ENCODE assay signal across 12 cellular contexts in genomic region chr3:10437995-10438901, GRCh38.
A peak's percentile ranks its signal among the peaks of the same experiment; 100 is the strongest.
DNase-seq lines count a peak whose midpoint lies in the region; ATAC-seq and TF ChIP-seq lines count a peak whose summit lies in the region.
"Had no signal": no experiment of that assay in that cellular context is flagged by ENCODE, and none has a peak within 500 bp of the region (broad histone marks: within the 10 kb centered on the region; RNA-seq: fewer than 3 reads in every experiment).

No MANE protein-coding gene starts in this region.

- TF ChIP-seq CTCF in fibroblast of pulmonary artery (IDR thresholded peaks at IDR 0.05; ENCODE audit: low read length, missing control alignments) (no peak), endothelial cell (IDR thresholded peaks at IDR 0.05; ENCODE audit: unreplicated experiment) (no peak)

- H3K27me3 Mint-ChIP-seq in activated CD8-positive, alpha-beta memory T cell treated with anti-CD3 and anti-CD28 coated beads, Interleukin-2, amount 10 ng/mL, durations not matched to agents 7 days and 5 days = no peaks in the 10 kb centered on the region
- no peaks in the 10 kb centered on the region for H3K27me3 Mint-ChIP-seq in stimulated activated memory B cell treated with anti-CD40 and anti-IgM and Interleukin-4, amounts not matched to agents 10 μg/mL and 1 μg/mL and 100 μg/mL, for 72 hours
- peaks cover 3% of the 10 kb centered on the region for H3K27me3 Mint-ChIP-seq in endothelial cell (ENCODE audit: unreplicated experiment)

- peak overlapping the region; percentile 72 for H3K27ac Mint-ChIP-seq in activated CD8-positive, alpha-beta memory T cell treated with anti-CD3 and anti-CD28 coated beads, Interleukin-2, amount 10 ng/mL, durations not matched to agents 7 days and 5 days
- H3K27ac Mint-ChIP-seq in stimulated activated memory B cell treated with anti-CD40 and anti-IgM and Interleukin-4, amounts not matched to agents 10 μg/mL and 1 μg/mL and 100 μg/mL, for 72 hours = peak overlapping the region; percentile 58
- H3K27ac Mint-ChIP-seq in endothelial cell (ENCODE audit: unreplicated experiment) = no peak overlapping the region
- H3K27ac Mint-ChIP-seq: CD14-positive monocyte had no signal

- H3K36me3 Mint-ChIP-seq in activated CD8-positive, alpha-beta memory T cell treated with anti-CD3 and anti-CD28 coated beads, Interleukin-2, amount 10 ng/mL, durations not matched to agents 7 days and 5 days = no peaks in the 10 kb centered on the region
- H3K36me3 Mint-ChIP-seq in stimulated activated memory B cell treated with anti-CD40 and anti-IgM and Interleukin-4, amounts not matched to agents 10 μg/mL and 1 μg/mL and 100 μg/mL, for 72 hours = no peaks in the 10 kb centered on the region
- no peaks in the 10 kb centered on the region for H3K36me3 Mint-ChIP-seq in endothelial cell (ENCODE audit: low read depth, unreplicated experiment)
- H3K36me3 Mint-ChIP-seq: CD14-positive monocyte had no signal

- no peak for DNase-seq in activated CD8-positive, alpha-beta memory T cell treated with anti-CD3 and anti-CD28 coated beads, Interleukin-2, amount 10 ng/mL, durations not matched to agents 7 days and 5 days
- no peak for DNase-seq in activated CD8-positive, alpha-beta memory T cell treated with anti-CD3 and anti-CD28 coated beads, Interleukin-2, amount 50 U/mL, for 48 hours
- peak; percentile 90 for DNase-seq in SIG-M5 treated with dmso at 0.1 percent for 504 hours (lab: John Stamatoyannopoulos, UW; ENCODE audit: unreplicated experiment)
- peak; percentile 15 for DNase-seq in fibroblast of pulmonary artery (ENCODE audit: low read depth)
- DNase-seq in NCI-H1694 (lab: John Stamatoyannopoulos, UW) = no peak
- no peak for DNase-seq in endothelial cell (ENCODE audit: low spot score)
- DNase-seq: sigmoid colon, SK-N-SH, testis had no signal

- no peaks in the 10 kb centered on the region for H3K9me3 Mint-ChIP-seq in activated CD8-positive, alpha-beta memory T cell treated with anti-CD3 and anti-CD28 coated beads, Interleukin-2, amount 10 ng/mL, durations not matched to agents 7 days and 5 days (ENCODE audit: low read depth)
- H3K9me3 Mint-ChIP-seq in stimulated activated memory B cell treated with anti-CD40 and anti-IgM and Interleukin-4, amounts not matched to agents 10 μg/mL and 1 μg/mL and 100 μg/mL, for 72 hours = peaks cover 2% of the 10 kb centered on the region
- H3K9me3 Mint-ChIP-seq in endothelial cell (ENCODE audit: unreplicated experiment) = no peaks in the 10 kb centered on the region

- CTCF ChIA-PET in activated CD8-positive, alpha-beta memory T cell treated with anti-CD3 and anti-CD28 coated beads, Interleukin-2, amount 10 ng/mL, durations not matched to agents 7 days and 5 days (lab: Charles Lee) = interaction anchor here (0.9 to 2.1 kb wide), 3 partner anchors 94 to 117 kb away, joined by 3 to 6 read pairs (median 5); partner anchors contain the start of gene SEC13

- ATAC-seq in activated CD8-positive, alpha-beta memory T cell treated with anti-CD3 and anti-CD28 coated beads, Interleukin-2, amount 10 ng/mL, durations not matched to agents 7 days and 5 days = no peak
- no peak for ATAC-seq in stimulated activated memory B cell treated with anti-CD40 and anti-IgM and Interleukin-4, amounts not matched to agents 10 μg/mL and 1 μg/mL and 100 μg/mL, for 72 hours
- no peak for ATAC-seq in GM21737 (IDR thresholded peaks at IDR 0.05; ENCODE audit: unreplicated experiment)

- H3K4me1 Mint-ChIP-seq in activated CD8-positive, alpha-beta memory T cell treated with anti-CD3 and anti-CD28 coated beads, Interleukin-2, amount 10 ng/mL, durations not matched to agents 7 days and 5 days = peaks cover 31% of the 10 kb centered on the region
- H3K4me1 Mint-ChIP-seq in stimulated activated memory B cell treated with anti-CD40 and anti-IgM and Interleukin-4, amounts not matched to agents 10 μg/mL and 1 μg/mL and 100 μg/mL, for 72 hours = peaks cover 30% of the 10 kb centered on the region
- H3K4me1 Mint-ChIP-seq in endothelial cell (ENCODE audit: unreplicated experiment) = peaks cover 17% of the 10 kb centered on the region
- H3K4me1 Mint-ChIP-seq: CD14-positive monocyte had no signal

- H3K4me3 Mint-ChIP-seq in activated CD8-positive, alpha-beta memory T cell treated with anti-CD3 and anti-CD28 coated beads, Interleukin-2, amount 10 ng/mL, durations not matched to agents 7 days and 5 days = no peak overlapping the region
- no peak overlapping the region for H3K4me3 Mint-ChIP-seq in stimulated activated memory B cell treated with anti-CD40 and anti-IgM and Interleukin-4, amounts not matched to agents 10 μg/mL and 1 μg/mL and 100 μg/mL, for 72 hours
- H3K4me3 Mint-ChIP-seq in endothelial cell (ENCODE audit: unreplicated experiment) = no peak overlapping the region
- H3K4me3 Mint-ChIP-seq: CD14-positive monocyte had no signal

- H3K4me3 ChIP-seq in fibroblast of pulmonary artery (replicated peaks; ENCODE audit: low read depth, low read length) = no peak overlapping the region
- H3K4me3 ChIP-seq: sigmoid colon, testis had no signal

Comparison
In these comparisons a context has a peak if more than half of its experiments do, and no peak if none do; other contexts are left out.
1. DNase-seq: peak in SIG-M5 treated with dmso at 0.1 percent for 504 hours (single experiment) and fibroblast of pulmonary artery (single experiment); none in activated CD8-positive, alpha-beta memory T cell treated with anti-CD3 and anti-CD28 coated beads, Interleukin-2, amount 10 ng/mL, durations not matched to agents 7 days and 5 days (single experiment), activated CD8-positive, alpha-beta memory T cell treated with anti-CD3 and anti-CD28 coated beads, Interleukin-2, amount 50 U/mL, for 48 hours (single experiment), NCI-H1694 (single experiment) and endothelial cell (single experiment).